Comparison of ENCODE assay signal across 18 cellular contexts in genomic region chr3:186544281-186544680, GRCh38. TPM values are rescaled to one million over a fixed set of nuclear protein-coding genes. Genes with fewer than 3 reads are reported as not detected.
A peak's percentile ranks its signal among the peaks of the same experiment; 100 is the strongest.
DNase-seq lines count a peak whose midpoint lies in the region; ATAC-seq and TF ChIP-seq lines count a peak whose summit lies in the region.
"Had no signal": no experiment of that assay in that cellular context is flagged by ENCODE, and none has a peak within 500 bp of the region (broad histone marks: within the 10 kb centered on the region; RNA-seq: fewer than 3 reads in every experiment).

Gene CRYGS, minus strand, starts transcription at chr3:186544380. Its CDS starts 54 bp downstream, at chr3:186544326.

- TF ChIP-seq RAD21 in IMR-90 (IDR thresholded peaks at IDR 0.05; ENCODE audit: low read length), result no peak

- H3K4me3 ChIP-seq in AG10803 (ENCODE audit: low read length) (no peak within 1 kb of the TSS), IMR-90 (ENCODE audit: insufficient read depth, low read depth, low read length) (no peak within 1 kb of the TSS), adipocyte (ENCODE audit: low read length) (no peak within 1 kb of the TSS)
- H3K4me3 ChIP-seq: Peyer's patch had no signal

- POLR2A ChIA-PET in IMR-90 (lab: Charles Lee; ENCODE audit: unreplicated experiment), result no interaction called here

- H3K56ac ChIP-seq in IMR-90 (ENCODE audit: extremely low read depth, insufficient read depth, low read length), result no peak within 1 kb of the TSS

- no peak within 1 kb of the TSS for H4K91ac ChIP-seq in IMR-90 (ENCODE audit: insufficient read depth, low read depth, low read length)

- no peaks in the 10 kb centered on the region for H3K79me1 ChIP-seq in IMR-90 (ENCODE audit: low read depth in 1 of 2, low read length in 2 of 2)

- no peak within 1 kb of the TSS for H3K4ac ChIP-seq in IMR-90 (ENCODE audit: low read depth, low read length)

- in situ Hi-C loops in IMR-90 (cut with MboI; ENCODE audit: low sequenced_read_pairs), result no loop called here

- no peak within 1 kb of the TSS for H2AFZ ChIP-seq in IMR-90 (replicated peaks; ENCODE audit: low read length, poor library complexity)

- no peak within 1 kb of the TSS for H3K23ac ChIP-seq in IMR-90 (ENCODE audit: low read depth, low read length)

- H2BK5ac ChIP-seq in IMR-90 (ENCODE audit: low read depth, low read length, poor library complexity, severe bottlenecking), result no peak within 1 kb of the TSS

- H3K4me1 ChIP-seq in IMR-90 (ENCODE audit: control insufficient read depth, insufficient read depth, low read length) (no peaks in the 10 kb centered on the region), adipocyte (ENCODE audit: control insufficient read depth, insufficient read depth, low read length) (peaks cover 20% of the 10 kb centered on the region)
- H3K4me1 ChIP-seq: Caco-2, Peyer's patch had no signal

- WGBS in IMR-90 (ENCODE audit: extremely low coverage in 2 of 2, insufficient read length in 1 of 2), 2 experiments, result no CpG with 5 or more reads among the region's 2 CpGs

- no peaks in the 10 kb centered on the region for H4K20me1 ChIP-seq in IMR-90 (ENCODE audit: insufficient read depth, low read length)

- H3K9me1 ChIP-seq in IMR-90 (ENCODE audit: insufficient read depth, low read length), result no peaks in the 10 kb centered on the region; the same call in 1 of the 2 replicates

- no peak within 1 kb of the TSS for H2AK9ac ChIP-seq in IMR-90 (replicated peaks; ENCODE audit: low read depth, low read length, poor library complexity)

- H3K18ac ChIP-seq in IMR-90 (ENCODE audit: low read depth, low read length), result no peak within 1 kb of the TSS

- peak; percentile 20 for DNase-seq in AG10803 (ENCODE audit: low read depth)
- DNase-seq in IMR-90, result no peak
- DNase-seq in adipocyte (ENCODE audit: low read depth), result peak; percentile 13
- peak; percentile 45 for DNase-seq in fibroblast of peridontal ligament (ENCODE audit: extremely low read depth)
- DNase-seq in amniotic stem cell (lab: John Stamatoyannopoulos, UW), result no peak
- DNase-seq in NCI-H510A treated with DMSO at 0.1 percent for 48 hours (lab: John Stamatoyannopoulos, UW), result no peak
- DNase-seq in DMS153 (lab: John Stamatoyannopoulos, UW), result no peak
- no peak for DNase-seq in islet precursor cell
- DNase-seq: Caco-2, HCEC 1CT, KG1, NCI-H1092, NCI-H2081 treated with DMSO at 0.1 percent for 48 hours, NCI-H2227 treated with DMSO at 0.1 percent for 48 hours, NCI-H524 treated with DMSO at 0.1 percent for 48 hours, Peyer's patch, Right ventricle myocardium superior, SK-N-SH had no signal

- TF ChIP-seq CTCF in AG10803 (conservative IDR thresholded peaks at IDR 0.05; ENCODE audit: low read length) (no peak), IMR-90 (conservative IDR thresholded peaks at IDR 0.05; ENCODE audit: low read depth, low read length) (no peak)

- no peaks in the 10 kb centered on the region for H3K27me3 ChIP-seq in IMR-90 (ENCODE audit: control insufficient read depth, insufficient read depth, low read length)
- no peaks in the 10 kb centered on the region for H3K27me3 ChIP-seq in adipocyte (replicated peaks; ENCODE audit: control insufficient read depth, insufficient read depth, low read length)
- H3K27me3 ChIP-seq: Peyer's patch had no signal

- dilution Hi-C loops in IMR-90 (cut with HindIII; ENCODE audit: low sequenced_read_pairs, unreplicated experiment), result no loop called here

- CTCF ChIA-PET in IMR-90 (lab: Yijun Ruan, JAX), result no interaction called here

- H3K9ac ChIP-seq in IMR-90 (ENCODE audit: low read depth, low read length) (no peak within 1 kb of the TSS), adipocyte (ENCODE audit: low read length) (no peak within 1 kb of the TSS)
- H3K9ac ChIP-seq: SK-N-SH had no signal

- H3K9me3 ChIP-seq in IMR-90 (ENCODE audit: control insufficient read depth, insufficient read depth, low read length), result no peaks in the 10 kb centered on the region
- H3K9me3 ChIP-seq in adipocyte (ENCODE audit: control insufficient read depth, low read length), result no peaks in the 10 kb centered on the region
- H3K9me3 ChIP-seq: Caco-2, Peyer's patch, SK-N-SH had no signal

- H4K5ac ChIP-seq in IMR-90 (ENCODE audit: low read depth, low read length), result no peak within 1 kb of the TSS

- H3K4me2 ChIP-seq in IMR-90 (ENCODE audit: low read depth, low read length), result no peak within 1 kb of the TSS
- H3K4me2 ChIP-seq: SK-N-SH had no signal

- H3K27ac ChIP-seq in IMR-90 (ENCODE audit: insufficient read depth, low read length), result no peak within 1 kb of the TSS
- H3K27ac ChIP-seq: Peyer's patch had no signal

- no peak within 1 kb of the TSS for H3K14ac ChIP-seq in IMR-90 (replicated peaks; ENCODE audit: low read depth, low read length)

- no peak within 1 kb of the TSS for H4K8ac ChIP-seq in IMR-90 (ENCODE audit: low read depth in 2 of 2, low read length in 2 of 2)

- no peak within 1 kb of the TSS for H2BK15ac ChIP-seq in IMR-90 (ENCODE audit: low read depth, low read length)

- TF ChIP-seq POLR2A in IMR-90 (IDR thresholded peaks at IDR 0.05; ENCODE audit: low read depth, low read length), result no peak

- BruUV-seq in IMR-90 (replicated peaks; lab: Mats Ljungman, UMichigan), result no TSS peak

- no peak within 1 kb of the TSS for H2BK120ac ChIP-seq in IMR-90 (ENCODE audit: low read depth, low read length)

- intact Hi-C loops in IMR-90 (cut with micrococcal nuclease), result loop anchor here (5.0 kb wide), 2 partner anchors 267 to 437 kb away; partner anchors contain the start of gene ETV5

- no peak within 1 kb of the TSS for H2BK20ac ChIP-seq in IMR-90 (ENCODE audit: low read depth, low read length)

- ATAC-seq in IMR-90 (ENCODE audit: low read depth), result no peak

- peaks cover 2% of the 10 kb centered on the region; the same call in 1 of the 2 replicates for H3K36me3 ChIP-seq in IMR-90 (ENCODE audit: control insufficient read depth, insufficient read depth, low read length)
- peaks cover 11% of the 10 kb centered on the region for H3K36me3 ChIP-seq in adipocyte (ENCODE audit: control insufficient read depth, insufficient read depth, low read length, severe bottlenecking)

- no peak within 1 kb of the TSS for H2AK5ac ChIP-seq in IMR-90 (ENCODE audit: low read depth, low read length)

TF ChIP-seq in IMR-90, 13 proteins besides CTCF, POLR2A, EP300 and RAD21:
- TF ChIP-seq USF2 (IDR thresholded peaks at IDR 0.05; ENCODE audit: low read depth, low read length) (no peak), NFE2L2 (IDR thresholded peaks at IDR 0.05; ENCODE audit: low read depth, low read length) (0 out of 2 replicates have a peak, but pooled peaks have one; percentile 10)

RNA-seq across cellular contexts. Expression of gene CRYGS, which starts in this region (rescaled TPM):
- 0.36 and 0.56 TPM in 2 replicates for total RNA-seq in IMR-90 (2012; rRNA removed)
- 2.1 TPM in 2 replicates for polyA plus RNA-seq in IMR-90 (2012; rRNA removed)
- polyA plus RNA-seq in IMR-90 (2012; cell fraction: cytosol; rRNA removed), result 0.23 and 0.35 TPM in 2 replicates
- polyA plus RNA-seq in IMR-90 (2012; cell fraction: nucleus; rRNA removed; ENCODE audit: low replicate concordance), result 10.3 and 23.1 TPM in 2 replicates

Comparison
In these comparisons a context has a peak if more than half of its experiments do, and no peak if none do; other contexts are left out.
1. DNase-seq: peak in AG10803 (single experiment), adipocyte (single experiment) and fibroblast of peridontal ligament (single experiment); none in IMR-90 (single experiment), amniotic stem cell (single experiment), NCI-H510A treated with DMSO at 0.1 percent for 48 hours (single experiment), DMS153 (single experiment) and islet precursor cell (single experiment).